ENCODE assay signal across 13 cellular contexts in the genomic region with DNA sequence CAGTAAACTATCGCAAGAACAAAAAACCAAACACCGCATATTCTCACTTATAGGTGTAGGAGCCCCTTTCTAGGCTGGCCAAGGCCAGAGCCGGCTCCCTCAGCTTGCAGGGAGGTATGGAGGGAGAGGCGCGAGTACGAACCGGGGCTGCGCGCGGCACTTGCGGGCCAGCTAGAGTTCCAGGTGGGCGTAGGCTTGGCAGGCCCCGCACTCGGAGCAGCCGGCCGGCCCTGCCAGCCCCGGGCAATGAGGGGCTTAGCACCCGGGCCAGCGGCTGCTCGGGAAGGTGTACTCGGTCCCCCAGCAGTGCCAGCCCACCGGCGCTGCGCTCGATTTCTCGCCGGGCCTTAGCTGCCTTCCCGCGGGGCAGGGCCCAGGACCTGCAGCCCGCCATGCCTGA. TPM values are rescaled to one million over a fixed set of nuclear protein-coding genes. Genes with fewer than 3 reads are reported as not detected.
"Had no signal": no experiment of that assay in that cellular context is flagged by ENCODE, and none has a peak within 500 bp of the region (broad histone marks: within the 10 kb centered on the region; RNA-seq: fewer than 3 reads in every experiment).

No MANE protein-coding gene starts in this region.

RNA-seq across cellular contexts. Expression of a gene that starts 1.7 kb away (rescaled TPM):
- total RNA-seq: activated CD4-positive, alpha-beta T cell treated with anti-CD3 and anti-CD28 coated beads, Interleukin-2, amount 10 ng/mL, durations not matched to agents 24 days and 14 days; activated CD8-positive, alpha-beta T cell treated with anti-CD3 and anti-CD28 coated beads, Interleukin-2, amount 10 ng/mL, durations not matched to agents 7 days and 5 days; activated T-helper 1 cell treated with anti-CD3 and anti-CD28 coated beads, Interleukin-12 subunit alpha, Interleukin-12 subunit beta, Interleukin-2, Interleukin-4 antibody, amounts not matched to agents 30 ng/mL and 10 ng/mL and 1 ng/mL, durations not matched to agents 14 hours and 24 hours and 36 hours; cardiac septum; IMR-90; Right ventricle myocardium superior; T-helper 1 cell treated with Interleukin-12 subunit alpha and Interleukin-12 subunit beta and Interleukin-4 antibody, amounts not matched to agents 30 ng/mL and 1 ng/mL, for 36 hours; T-helper 2 cell treated with Interferon-gamma antibody and Interleukin-4, amounts not matched to agents 100 ng/mL and 5 ng/mL, for 36 hours had no signal
- polyA plus RNA-seq: IMR-90 had no signal

RNA-seq across cellular contexts. Expression of a gene that starts 34.8 kb away (rescaled TPM):
- total RNA-seq: activated CD4-positive, alpha-beta T cell treated with anti-CD3 and anti-CD28 coated beads, Interleukin-2, amount 10 ng/mL, durations not matched to agents 24 days and 14 days; activated CD8-positive, alpha-beta T cell treated with anti-CD3 and anti-CD28 coated beads, Interleukin-2, amount 10 ng/mL, durations not matched to agents 7 days and 5 days; activated naive CD8-positive, alpha-beta T cell treated with anti-CD3 and anti-CD28 coated beads, Interleukin-2, amount 10 ng/mL, durations not matched to agents 7 days and 5 days; activated T-helper 1 cell treated with anti-CD3 and anti-CD28 coated beads, Interleukin-12 subunit alpha, Interleukin-12 subunit beta, Interleukin-2, Interleukin-4 antibody, amounts not matched to agents 30 ng/mL and 10 ng/mL and 1 ng/mL, durations not matched to agents 14 hours and 24 hours and 36 hours; IMR-90; K562; T-helper 1 cell treated with Interleukin-12 subunit alpha and Interleukin-12 subunit beta and Interleukin-4 antibody, amounts not matched to agents 30 ng/mL and 1 ng/mL, for 36 hours; T-helper 2 cell treated with Interferon-gamma antibody and Interleukin-4, amounts not matched to agents 100 ng/mL and 5 ng/mL, for 36 hours had no signal
- polyA plus RNA-seq: IMR-90 had no signal

RNA-seq across cellular contexts. Expression of a gene that starts 49.2 kb away (rescaled TPM):
- total RNA-seq: activated CD4-positive, alpha-beta T cell treated with anti-CD3 and anti-CD28 coated beads, Interleukin-2, amount 10 ng/mL, durations not matched to agents 24 days and 14 days; activated CD8-positive, alpha-beta T cell treated with anti-CD3 and anti-CD28 coated beads, Interleukin-2, amount 10 ng/mL, durations not matched to agents 7 days and 5 days; activated naive CD8-positive, alpha-beta T cell treated with anti-CD3 and anti-CD28 coated beads, Interleukin-2, amount 10 ng/mL, durations not matched to agents 7 days and 5 days; activated T-helper 1 cell treated with anti-CD3 and anti-CD28 coated beads, Interleukin-12 subunit alpha, Interleukin-12 subunit beta, Interleukin-2, Interleukin-4 antibody, amounts not matched to agents 30 ng/mL and 10 ng/mL and 1 ng/mL, durations not matched to agents 14 hours and 24 hours and 36 hours; ascending aorta; cardiac septum; IMR-90; K562; MCF 10A; Right ventricle myocardium superior; T-helper 1 cell treated with Interleukin-12 subunit alpha and Interleukin-12 subunit beta and Interleukin-4 antibody, amounts not matched to agents 30 ng/mL and 1 ng/mL, for 36 hours; T-helper 2 cell treated with Interferon-gamma antibody and Interleukin-4, amounts not matched to agents 100 ng/mL and 5 ng/mL, for 36 hours had no signal
- polyA plus RNA-seq: adipose tissue, IMR-90, K562 had no signal
